Comparison of ENCODE assay signal across 35 cellular contexts in the genomic region with DNA sequence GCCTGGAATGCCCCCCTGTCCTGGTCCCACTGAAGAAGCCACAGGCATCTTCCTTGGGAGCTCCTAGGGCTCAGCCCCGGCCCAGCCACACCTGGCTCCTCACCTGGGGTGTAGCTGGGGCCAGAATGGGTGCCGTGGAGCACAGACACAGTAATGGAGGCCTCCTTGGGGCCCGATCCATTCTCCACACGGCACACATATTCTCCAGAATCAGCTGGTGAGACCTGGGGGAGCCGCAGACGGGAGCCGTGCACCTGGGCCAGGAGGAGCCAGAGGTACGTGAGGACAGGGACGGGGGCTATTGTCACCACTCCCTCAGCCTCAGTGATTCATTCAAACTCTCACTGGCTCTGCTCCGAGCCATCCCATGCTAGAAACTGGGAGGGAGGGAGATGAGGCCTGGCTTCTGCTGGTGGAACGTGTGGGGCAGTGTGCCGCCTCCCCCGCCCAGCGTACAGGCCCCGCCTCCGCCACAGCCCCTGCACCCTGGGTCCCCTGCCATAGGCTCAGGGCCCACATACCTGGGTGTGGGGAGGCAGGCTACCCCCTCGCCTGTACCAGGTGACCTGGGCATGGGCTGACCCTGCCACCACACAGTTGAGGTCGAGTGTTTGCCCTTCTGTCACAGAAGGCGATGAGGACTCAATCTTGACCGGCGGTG. TPM values are rescaled to one million over a fixed set of nuclear protein-coding genes. Genes with fewer than 3 reads are reported as not detected.
"Had no signal": no experiment of that assay in that cellular context is flagged by ENCODE, and none has a peak within 500 bp of the region (broad histone marks: within the 10 kb centered on the region; RNA-seq: fewer than 3 reads in every experiment).

No MANE protein-coding gene starts in this region.

- FAIRE-seq: astrocyte, bronchial epithelial cell, colon had no signal

- ATAC-seq: activated CD4-positive, CD25-positive, alpha-beta regulatory T cell treated with anti-CD3 and anti-CD28 coated beads, Interleukin-2, amount 50 U/mL, for 24 hours; activated CD8-positive, alpha-beta T cell treated with anti-CD3 and anti-CD28 coated beads for 36 hours; activated T-cell treated with anti-CD3 and anti-CD28 coated beads, Interleukin-2, amount 50 U/mL, for 4 hours; activated T-helper 17 cell treated with anti-CD3 and anti-CD28 coated beads, Interleukin-2, amount 50 U/mL, for 72 hours; effector memory CD8-positive, alpha-beta T cell; foreskin keratinocyte; gastrocnemius medialis had no signal

- H3K9me3 Mint-ChIP-seq: activated B cell treated with CpG ODN at 0.5 μM for 24 hours; activated CD8-positive, alpha-beta T cell treated with anti-CD3 and anti-CD28 coated beads for 36 hours; activated T-cell treated with anti-CD3 and anti-CD28 coated beads, Interleukin-2, amount 50 U/mL, for 4 hours; activated T-helper 17 cell treated with anti-CD3 and anti-CD28 coated beads, Interleukin-2, amount 50 U/mL, for 72 hours; effector memory CD8-positive, alpha-beta T cell; T-helper 1 cell treated with Interleukin-12 subunit alpha and Interleukin-12 subunit beta and Interleukin-4 antibody, amounts not matched to agents 30 μg/mL and 1 μg/mL, for 36 hours; T-helper 2 cell treated with Interferon-gamma antibody and Interleukin-4, amounts not matched to agents 5 μg/mL and 100 μg/mL, for 36 hours had no signal

- DNase-seq: activated B cell treated with CpG ODN at 0.5 μM for 24 hours; activated CD4-positive, alpha-beta T cell treated with anti-CD3 and anti-CD28 coated beads for 48 hours; activated CD4-positive, alpha-beta T cell treated with anti-CD3 and anti-CD28 coated beads, Interleukin-2, amount 50 U/mL, for 1 hour; activated CD4-positive, alpha-beta T cell treated with anti-CD3 and anti-CD28 coated beads, Interleukin-2, amount 50 U/mL, for 48 hours; activated CD8-positive, alpha-beta memory T cell treated with anti-CD3 and anti-CD28 coated beads for 24 hours; activated CD8-positive, alpha-beta T cell treated with anti-CD3 and anti-CD28 coated beads for 36 hours; activated effector memory CD4-positive, alpha-beta T cell treated with Interleukin-2 at 50 U/mL for 16 hours; activated gamma-delta T cell treated with Interleukin-2 at 50 U/mL for 16 hours; activated naive CD4-positive, alpha-beta T cell treated with anti-CD3 and anti-CD28 coated beads, Interleukin-2, amount 50 U/mL, for 16 hours; activated naive CD4-positive, alpha-beta T cell treated with Interleukin-2 at 50 U/mL for 16 hours; activated T-cell treated with anti-CD3 and anti-CD28 coated beads, Interleukin-2, amount 50 U/mL, for 4 hours; amniotic stem cell; anterior cingulate cortex; brain microvascular endothelial cell; caudate nucleus; cortex of kidney; dermis blood vessel endothelial cell; effector CD4-positive, alpha-beta T cell; effector memory CD8-positive, alpha-beta T cell; erythroblast; foreskin keratinocyte; gastrocnemius medialis; glutamatergic neuron; heart left ventricle; T1000; WERI-Rb-1 had no signal

- H3K27ac Mint-ChIP-seq: activated B cell treated with CpG ODN at 0.5 μM for 24 hours; activated CD8-positive, alpha-beta T cell treated with anti-CD3 and anti-CD28 coated beads for 36 hours; activated naive CD8-positive, alpha-beta T cell; activated T-helper 17 cell treated with anti-CD3 and anti-CD28 coated beads, Interleukin-2, amount 50 U/mL, for 72 hours; T-helper 1 cell treated with Interleukin-12 subunit alpha and Interleukin-12 subunit beta and Interleukin-4 antibody, amounts not matched to agents 30 μg/mL and 1 μg/mL, for 36 hours; T-helper 2 cell treated with Interferon-gamma antibody and Interleukin-4, amounts not matched to agents 5 μg/mL and 100 μg/mL, for 36 hours had no signal

- H3K4me1 ChIP-seq: foreskin keratinocyte, gastrocnemius medialis had no signal

- H3K27ac ChIP-seq: brain microvascular endothelial cell, foreskin keratinocyte, gastrocnemius medialis, heart left ventricle, WERI-Rb-1 had no signal

- H3K4me3 Mint-ChIP-seq: activated B cell treated with CpG ODN at 0.5 μM for 24 hours; activated CD8-positive, alpha-beta T cell treated with anti-CD3 and anti-CD28 coated beads for 36 hours; activated naive CD8-positive, alpha-beta T cell; activated T-cell treated with anti-CD3 and anti-CD28 coated beads, Interleukin-2, amount 50 U/mL, for 4 hours; activated T-helper 17 cell treated with anti-CD3 and anti-CD28 coated beads, Interleukin-2, amount 50 U/mL, for 72 hours; effector memory CD8-positive, alpha-beta T cell; T-helper 1 cell treated with Interleukin-12 subunit alpha and Interleukin-12 subunit beta and Interleukin-4 antibody, amounts not matched to agents 30 μg/mL and 1 μg/mL, for 36 hours; T-helper 2 cell treated with Interferon-gamma antibody and Interleukin-4, amounts not matched to agents 5 μg/mL and 100 μg/mL, for 36 hours had no signal

- H3K36me3 Mint-ChIP-seq: activated naive CD8-positive, alpha-beta T cell had no signal

- H3K9me3 ChIP-seq: esophagus muscularis mucosa, gastrocnemius medialis, heart left ventricle had no signal

- H3K27me3 Mint-ChIP-seq: activated B cell treated with CpG ODN at 0.5 μM for 24 hours; activated CD8-positive, alpha-beta T cell treated with anti-CD3 and anti-CD28 coated beads for 36 hours; activated naive CD8-positive, alpha-beta T cell; activated T-helper 17 cell treated with anti-CD3 and anti-CD28 coated beads, Interleukin-2, amount 50 U/mL, for 72 hours had no signal

- H3K4me3 ChIP-seq: esophagus muscularis mucosa, gastrocnemius medialis, heart left ventricle had no signal

- H3K27me3 ChIP-seq: brain microvascular endothelial cell, esophagus muscularis mucosa, foreskin keratinocyte, gastrocnemius medialis, heart left ventricle had no signal

RNA-seq across cellular contexts. Expression of gene LDLRAD2, which starts 42.2 kb away (rescaled TPM):
- total RNA-seq: activated T-helper 17 cell treated with anti-CD3 and anti-CD28 coated beads, Interleukin-2, amount 50 U/mL, for 72 hours; bronchial epithelial cell; esophagus muscularis mucosa; foreskin keratinocyte; gastrocnemius medialis had no signal
